ENCODE assay signal across 27 cellular contexts in the genomic region with DNA sequence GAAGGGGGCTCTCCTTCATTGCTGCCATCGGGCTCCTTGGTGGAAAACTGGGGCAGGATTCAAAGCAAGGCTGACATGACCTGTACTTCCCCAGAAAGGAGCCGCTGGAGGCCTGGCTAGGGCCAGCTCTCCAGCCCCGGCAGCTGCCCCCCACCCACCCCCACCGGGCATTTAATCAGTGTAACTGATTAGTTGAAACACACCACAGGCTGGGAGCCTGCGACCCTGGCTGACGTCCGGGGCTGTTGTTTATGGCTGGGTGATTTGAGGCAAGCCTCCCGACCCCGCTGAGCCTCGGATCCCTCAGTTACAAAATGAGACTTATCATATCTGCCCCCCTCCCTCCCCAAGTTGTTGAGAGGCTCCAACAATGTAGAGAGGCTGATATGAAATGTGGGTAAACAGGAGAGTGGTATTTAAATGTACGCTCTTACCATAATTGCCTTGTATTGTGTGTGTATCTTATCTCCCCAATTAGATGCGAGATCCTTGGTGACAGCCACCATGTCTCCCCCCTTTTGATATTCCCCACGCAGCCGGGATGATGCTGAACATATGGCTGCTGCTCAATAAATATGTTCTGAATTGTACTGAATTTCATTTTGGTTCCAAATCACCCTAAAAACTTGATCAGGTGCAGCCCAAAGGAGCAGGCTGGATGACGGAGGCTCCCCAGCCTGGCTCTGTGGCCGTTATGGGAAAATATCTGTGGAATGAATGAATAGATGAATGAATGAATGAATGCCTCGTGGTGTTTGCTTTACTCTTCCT. TPM values are rescaled to one million over a fixed set of nuclear protein-coding genes. Genes with fewer than 3 reads are reported as not detected.
DNase-seq lines count a peak whose midpoint lies in the region; ATAC-seq and TF ChIP-seq lines count a peak whose summit lies in the region.
"Had no signal": no experiment of that assay in that cellular context is flagged by ENCODE, and none has a peak within 500 bp of the region (broad histone marks: within the 10 kb centered on the region; RNA-seq: fewer than 3 reads in every experiment).

No MANE protein-coding gene starts in this region.

- no peak overlapping the region for H3K27ac Mint-ChIP-seq in natural killer cell treated with Interleukin-12 subunit alpha and Interleukin-12 subunit beta and Interleukin-15 and Interleukin-18, amount 100 ng/mL, for 72 hours
- no peak overlapping the region for H3K27ac Mint-ChIP-seq in natural killer cell
- H3K27ac Mint-ChIP-seq in nephron, result peak overlapping the region; percentile 43 to 85 (median 66)

- DNase-seq in natural killer cell treated with Interleukin-12 subunit alpha and Interleukin-12 subunit beta and Interleukin-15 and Interleukin-18, amount 100 ng/mL, for 72 hours (ENCODE audit: low spot score), result peak; percentile 35
- DNase-seq in natural killer cell (no peak), SJSA1 (ENCODE audit: low read depth in 1 of 2, low spot score in 2 of 2) (peak in 1 of 2 experiments; percentile 36), body of pancreas (no peak), cerebellar cortex (ENCODE audit: low spot score) (no peak)
- DNase-seq: activated CD4-positive, alpha-beta T cell treated with anti-CD3 and anti-CD28 coated beads, Interleukin-2, amount 50 U/mL, for 1 hour; activated CD8-positive, alpha-beta memory T cell treated with anti-CD3 and anti-CD28 coated beads, Interleukin-2, amount 50 U/mL, for 48 hours; activated effector memory CD4-positive, alpha-beta T cell treated with Interleukin-2 at 50 U/mL for 16 hours; C1 segment of cervical spinal cord; effector memory CD4-positive, alpha-beta T cell; hippocampal formation; mucosa of descending colon; NCI-H1694 treated with DMSO at 0.1 percent for 48 hours; NCI-H226; NK-92 treated with Interleukin-12 subunit alpha and Interleukin-12 subunit beta, amount 100 ng/mL, for 24 hours; stimulated activated CD4-positive, alpha-beta T cell treated with anti-CD3 and anti-CD28 coated beads, Interleukin-4, amount 100 ng/mL, for 4 hours; T-helper 2 cell; upper lobe of left lung had no signal

- TF ChIP-seq POLR2A in body of pancreas (IDR thresholded peaks at IDR 0.05), result no peak

- H3K36me3 ChIP-seq in SJSA1 (no peaks in the 10 kb centered on the region), body of pancreas (replicated peaks in 1 of 2; ENCODE audit: insufficient read depth in 1 of 2, low read depth in 2 of 2) (no peaks in the 10 kb centered on the region)
- H3K36me3 ChIP-seq: neutrophil, upper lobe of left lung had no signal

- H3K36me3 Mint-ChIP-seq in natural killer cell treated with Interleukin-12 subunit alpha and Interleukin-12 subunit beta and Interleukin-15 and Interleukin-18, amount 100 ng/mL, for 72 hours, result no peaks in the 10 kb centered on the region
- H3K36me3 Mint-ChIP-seq in natural killer cell, result no peaks in the 10 kb centered on the region
- no peaks in the 10 kb centered on the region for H3K36me3 Mint-ChIP-seq in nephron (ENCODE audit: low read depth)

- ATAC-seq in natural killer cell treated with Interleukin-12 subunit alpha and Interleukin-12 subunit beta and Interleukin-15 and Interleukin-18, amount 100 ng/mL, for 72 hours, result no peak
- no peak for ATAC-seq in natural killer cell
- ATAC-seq in body of pancreas, result no peak
- no peak for ATAC-seq in GM21526 (IDR thresholded peaks at IDR 0.05; ENCODE audit: low FRiP score, unreplicated experiment)
- ATAC-seq in GM21786 (IDR thresholded peaks at IDR 0.05; ENCODE audit: unreplicated experiment), result no peak
- ATAC-seq: esophagus mucosa, mucosa of descending colon, Panc1 had no signal

- no peaks in the 10 kb centered on the region for H3K9me3 Mint-ChIP-seq in natural killer cell treated with Interleukin-12 subunit alpha and Interleukin-12 subunit beta and Interleukin-15 and Interleukin-18, amount 100 ng/mL, for 72 hours
- no peaks in the 10 kb centered on the region for H3K9me3 Mint-ChIP-seq in natural killer cell
- no peaks in the 10 kb centered on the region for H3K9me3 Mint-ChIP-seq in nephron

- H3K4me1 Mint-ChIP-seq in natural killer cell treated with Interleukin-12 subunit alpha and Interleukin-12 subunit beta and Interleukin-15 and Interleukin-18, amount 100 ng/mL, for 72 hours (ENCODE audit: low read depth in 2 of 2), result no peaks in the 10 kb centered on the region
- H3K4me1 Mint-ChIP-seq in natural killer cell (no peaks in the 10 kb centered on the region), nephron (peaks cover 55% of the 10 kb centered on the region)

- peaks cover 7 to 10% of the 10 kb centered on the region in 2 donors for H3K27me3 Mint-ChIP-seq in natural killer cell treated with Interleukin-12 subunit alpha and Interleukin-12 subunit beta and Interleukin-15 and Interleukin-18, amount 100 ng/mL, for 72 hours
- peaks cover 3 to 21% of the 10 kb centered on the region in 2 donors for H3K27me3 Mint-ChIP-seq in natural killer cell (ENCODE audit: low read depth in 2 of 2)
- H3K27me3 Mint-ChIP-seq in nephron (ENCODE audit: low read depth), result peaks cover 13% of the 10 kb centered on the region

- TF ChIP-seq CTCF in natural killer cell (IDR thresholded peaks at IDR 0.05) (no peak), nephron (IDR thresholded peaks at IDR 0.05; ENCODE audit: unreplicated experiment in 3 of 3) (no peak), body of pancreas (IDR thresholded peaks at IDR 0.05) (no peak)

- H3K9me3 ChIP-seq in SJSA1 (replicated peaks) (no peaks in the 10 kb centered on the region), body of pancreas (no peaks in the 10 kb centered on the region)
- H3K9me3 ChIP-seq: mucosa of descending colon, neutrophil, upper lobe of left lung had no signal

- no peak overlapping the region for H3K4me3 Mint-ChIP-seq in natural killer cell treated with Interleukin-12 subunit alpha and Interleukin-12 subunit beta and Interleukin-15 and Interleukin-18, amount 100 ng/mL, for 72 hours
- H3K4me3 Mint-ChIP-seq in natural killer cell, result no peak overlapping the region
- peak overlapping the region in 2 of 3 experiments; percentile 20 to 39 for H3K4me3 Mint-ChIP-seq in nephron

- no peak overlapping the region for H3K4me3 ChIP-seq in SJSA1
- H3K4me3 ChIP-seq in body of pancreas, result no peak overlapping the region
- H3K4me3 ChIP-seq: mucosa of descending colon, upper lobe of left lung had no signal

- WGBS in body of pancreas, 2 donors, result 14 to 25% methylated on average over 16 to 17 of the region's 17 CpGs

- intact Hi-C loops in natural killer cell (cut with micrococcal nuclease) (no loop called here), body of pancreas (cut with DNase I) (no loop called here)

- peaks cover 64% of the 10 kb centered on the region for H3K4me1 ChIP-seq in SJSA1 (replicated peaks)
- H3K4me1 ChIP-seq in body of pancreas, result no peaks in the 10 kb centered on the region

- peak overlapping the region; percentile 39 for H3K27ac ChIP-seq in SJSA1
- no peak overlapping the region for H3K27ac ChIP-seq in body of pancreas
- H3K27ac ChIP-seq: neutrophil, upper lobe of left lung had no signal

- no peaks in the 10 kb centered on the region for H3K27me3 ChIP-seq in SJSA1 (replicated peaks)
- H3K27me3 ChIP-seq in body of pancreas, result no peaks in the 10 kb centered on the region
- H3K27me3 ChIP-seq: upper lobe of left lung had no signal

RNA-seq across cellular contexts. Expression of a gene that starts 31.7 kb away (rescaled TPM):
- not detected for total RNA-seq in natural killer cell treated with Interleukin-12 subunit alpha and Interleukin-12 subunit beta and Interleukin-15 and Interleukin-18, amount 100 ng/mL, for 72 hours
- total RNA-seq in natural killer cell (not detected), body of pancreas (1 to 10 TPM in 1 of 2 donors, not detected in 1; 1.3 TPM)
- total RNA-seq in SJSA1 (2014; rRNA removed; shearing (Covaris generic)), result 0.24 TPM in 1 of 2 replicates, not detected in the other
- total RNA-seq: frontal cortex, liver, SK-MEL-5 had no signal

Comparison
In these comparisons a context has a peak if more than half of its experiments do, and no peak if none do; other contexts are left out.
1. H3K27ac Mint-ChIP-seq: peak in nephron (3 of 3); none in natural killer cell treated with Interleukin-12 subunit alpha and Interleukin-12 subunit beta and Interleukin-15 and Interleukin-18, amount 100 ng/mL, for 72 hours (0 of 2) and natural killer cell (0 of 2).
2. H3K4me3 Mint-ChIP-seq: peak in nephron (2 of 3); none in natural killer cell treated with Interleukin-12 subunit alpha and Interleukin-12 subunit beta and Interleukin-15 and Interleukin-18, amount 100 ng/mL, for 72 hours (single experiment) and natural killer cell (single experiment).